ENCODE assay signal across 8 cellular contexts in genomic region chr10:97195654-97196212, GRCh38. TPM values are rescaled to one million over a fixed set of nuclear protein-coding genes. Genes with fewer than 3 reads are reported as not detected.
DNase-seq lines count a peak whose midpoint lies in the region; ATAC-seq, FAIRE-seq and TF ChIP-seq lines count a peak whose summit lies in the region.

No MANE protein-coding gene starts in this region.

- H3K4me2 ChIP-seq in DND-41 (ENCODE audit: insufficient read depth, low read length) (peak overlapping the region; percentile 95), parathyroid adenoma (ENCODE audit: low read length) (peak overlapping the region; percentile 61)

- FAIRE-seq in frontal cortex (lab: Jason Lieb, UNC) = no peak

- H3K4me1 ChIP-seq in DND-41 (ENCODE audit: insufficient read depth, low read length) (peaks cover 17% of the 10 kb centered on the region), NT2/D1 (ENCODE audit: insufficient read depth, insufficient read length) (no peaks in the 10 kb centered on the region), parathyroid adenoma (no peaks in the 10 kb centered on the region)

- H4K20me1 ChIP-seq in DND-41 (ENCODE audit: insufficient read depth, low read length) = peaks cover 5% of the 10 kb centered on the region

- ATAC-seq in DND-41 (ENCODE audit: insufficient read depth, low read depth) (0 out of 3 replicates have a peak, but pooled peaks have one; percentile 0), HG02571 (IDR thresholded peaks at IDR 0.05; ENCODE audit: unreplicated experiment) (no peak), GM18858 (IDR thresholded peaks at IDR 0.05; ENCODE audit: unreplicated experiment) (no peak)

- DNase-seq in DND-41 = peak; percentile 13
- no peak for DNase-seq in NT2/D1 (ENCODE audit: low read depth, low spot score)
- DNase-seq in epithelial cell of proximal tubule (ENCODE audit: low read depth) = no peak
- DNase-seq in NCI-H2107 treated with DMSO at 0.1 percent for 48 hours (lab: John Stamatoyannopoulos, UW; ENCODE audit: unreplicated experiment) = no peak
- no peak for DNase-seq in frontal cortex (ENCODE audit: low spot score in 2 of 2)

- H3K9ac ChIP-seq in DND-41 (ENCODE audit: low read depth, low read length) (peak overlapping the region; percentile 52; the same call in 1 of the 2 replicates), NT2/D1 (ENCODE audit: insufficient read length, low read depth) (peak overlapping the region; percentile 79), parathyroid adenoma (no peak overlapping the region)

- no peak for TF ChIP-seq CTCF in DND-41 (IDR thresholded peaks at IDR 0.05; ENCODE audit: borderline replicate concordance, extremely low read depth, low read length, poor library complexity, severe bottlenecking)
- no peak for TF ChIP-seq CTCF in epithelial cell of proximal tubule (conservative IDR thresholded peaks at IDR 0.05; ENCODE audit: low read depth, low read length)
- no peak for TF ChIP-seq CTCF in parathyroid adenoma (IDR thresholded peaks at IDR 0.05)

- peaks cover 23% of the 10 kb centered on the region for H3K27me3 ChIP-seq in DND-41 (ENCODE audit: insufficient read depth, low read length, poor library complexity)
- peaks cover 9% of the 10 kb centered on the region for H3K27me3 ChIP-seq in NT2/D1 (ENCODE audit: insufficient read depth, insufficient read length)
- no peaks in the 10 kb centered on the region for H3K27me3 ChIP-seq in parathyroid adenoma (ENCODE audit: control insufficient read depth, insufficient read depth, low read length)

- H3K4me3 ChIP-seq in DND-41 (ENCODE audit: low read depth in 1 of 2, low read length in 2 of 2) (peak overlapping the region; percentile 25 to 64; a peak in 3 of 4 replicates), NT2/D1 (ENCODE audit: insufficient read length, low read depth) (peak overlapping the region; percentile 48), epithelial cell of proximal tubule (ENCODE audit: low read depth, low read length) (peak overlapping the region; percentile 55), parathyroid adenoma (ENCODE audit: low read depth, low read length) (peak overlapping the region; percentile 45)

- no peaks in the 10 kb centered on the region for H3K36me3 ChIP-seq in DND-41 (ENCODE audit: insufficient read depth, low read length)
- no peaks in the 10 kb centered on the region for H3K36me3 ChIP-seq in NT2/D1 (ENCODE audit: insufficient read depth, insufficient read length, low read length)
- no peaks in the 10 kb centered on the region for H3K36me3 ChIP-seq in parathyroid adenoma (ENCODE audit: control insufficient read depth, insufficient read depth, low read length)

- H3K9me3 ChIP-seq in DND-41 (ENCODE audit: insufficient read depth, low read length, severe bottlenecking) = no peaks in the 10 kb centered on the region
- H3K9me3 ChIP-seq in NT2/D1 (ENCODE audit: insufficient read depth, low read length) = no peaks in the 10 kb centered on the region
- no peaks in the 10 kb centered on the region for H3K9me3 ChIP-seq in parathyroid adenoma (ENCODE audit: control insufficient read depth, low read length)

- H3K79me2 ChIP-seq in DND-41 (ENCODE audit: insufficient read depth, low read length) (no peaks in the 10 kb centered on the region), parathyroid adenoma (no peaks in the 10 kb centered on the region)

- H2AFZ ChIP-seq in DND-41 (ENCODE audit: low read depth, low read length) = peak overlapping the region; percentile 83
- peak overlapping the region; percentile 89 for H2AFZ ChIP-seq in parathyroid adenoma

- H3K27ac ChIP-seq in DND-41 (ENCODE audit: low read length) = no peak overlapping the region
- H3K27ac ChIP-seq in parathyroid adenoma = no peak overlapping the region

RNA-seq across cellular contexts. Expression of gene SLIT1, which starts 10.0 kb away (rescaled TPM):
- total RNA-seq in epithelial cell of proximal tubule = under 0.01 and 0.12 TPM in 2 replicates
- 48.9 TPM for total RNA-seq in frontal cortex

Comparison
In these comparisons a context has a peak if more than half of its experiments do, and no peak if none do; other contexts are left out.
1. RNA of gene SLIT1, which starts 10.0 kb away (total RNA-seq): 48.9 TPM in frontal cortex (single experiment); under 0.01 to 0.12 TPM in epithelial cell of proximal tubule; every median in the first group is over 10 times any median in the second.
2. Peak in every context shown above with its lines, with median percentiles within 50 percentile points of each other: H3K4me3 ChIP-seq.